18 cellular contexts compared by ENCODE assay signal in genomic region chr4:78092850-78093249, GRCh38. TPM values are rescaled to one million over a fixed set of nuclear protein-coding genes. Genes with fewer than 3 reads are reported as not detected.
"Had no signal": no experiment of that assay in that cellular context is flagged by ENCODE, and none has a peak within 500 bp of the region (broad histone marks: within the 10 kb centered on the region; RNA-seq: fewer than 3 reads in every experiment).

No MANE protein-coding gene starts in this region.

- ATAC-seq: activated CD8-positive, alpha-beta T cell treated with anti-CD3 and anti-CD28 coated beads for 36 hours; body of pancreas; left ventricle myocardium superior; psoas muscle; right lobe of liver; stimulated activated naive CD8-positive, alpha-beta T cell treated with anti-CD3 and anti-CD28 coated beads, Interleukin-15, amount 100 ng/mL, for 72 hours had no signal

- H3K27me3 ChIP-seq: adrenal gland, body of pancreas, right lobe of liver, testis, upper lobe of left lung had no signal

- H3K4me1 ChIP-seq: adrenal gland, body of pancreas, psoas muscle, right lobe of liver, testis, upper lobe of left lung had no signal

- DNase-seq: activated B cell treated with CpG ODN at 0.5 μM for 24 hours; activated CD4-positive, alpha-beta T cell treated with anti-CD3 and anti-CD28 coated beads for 48 hours; activated CD8-positive, alpha-beta T cell treated with anti-CD3 and anti-CD28 coated beads for 36 hours; activated effector memory CD4-positive, alpha-beta T cell treated with anti-CD3 and anti-CD28 coated beads, Interleukin-2, amount 50 U/mL, for 16 hours; activated T-cell treated with anti-CD3 and anti-CD28 coated beads, Interleukin-2, amount 50 U/mL, for 48 hours; adrenal gland; body of pancreas; caudate nucleus; kidney glomerular epithelial cell; left ventricle myocardium superior; nephron progenitor cell; psoas muscle; right lobe of liver; stimulated activated naive CD8-positive, alpha-beta T cell treated with anti-CD3 and anti-CD28 coated beads, Interleukin-15, amount 100 ng/mL, for 72 hours; T-helper 2 cell; testis; upper lobe of left lung had no signal

- H3K4me3 ChIP-seq: adrenal gland, body of pancreas, psoas muscle, right lobe of liver, smooth muscle cell, testis, upper lobe of left lung had no signal

- H3K27ac ChIP-seq: adrenal gland, body of pancreas, psoas muscle, right lobe of liver, testis, upper lobe of left lung had no signal

- H3K36me3 ChIP-seq: adrenal gland, right lobe of liver, upper lobe of left lung had no signal

- H3K9me3 ChIP-seq: adrenal gland, body of pancreas, psoas muscle, right lobe of liver, testis, upper lobe of left lung had no signal

RNA-seq across cellular contexts. Expression of gene FRAS1, which starts 35.7 kb away (rescaled TPM):
- total RNA-seq: activated B cell treated with CpG ODN at 0.5 μM for 24 hours had no signal
